Comparison of ENCODE assay signal across 14 cellular contexts in the genomic region with DNA sequence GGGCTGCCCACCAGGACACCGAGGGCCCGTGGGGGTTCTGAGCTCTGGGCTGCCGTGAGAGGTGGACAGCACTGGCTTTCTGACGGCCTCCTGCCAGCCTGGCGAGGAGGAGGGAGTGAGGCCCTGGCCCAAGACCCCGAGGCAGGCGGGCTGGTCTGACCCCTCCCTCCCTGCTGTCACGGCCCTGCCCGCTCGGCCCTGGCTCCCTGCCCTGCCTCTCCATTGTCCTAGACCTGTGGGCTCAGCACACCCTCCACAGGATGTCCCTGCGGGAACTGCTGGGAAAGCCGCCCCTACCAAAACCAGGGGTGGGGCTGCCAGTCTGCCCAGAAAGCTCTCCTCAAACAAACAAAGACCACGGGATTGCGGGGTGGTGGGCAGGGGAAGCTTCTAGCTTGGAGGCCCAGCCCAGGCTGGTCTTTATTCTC. TPM values are rescaled to one million over a fixed set of nuclear protein-coding genes. Genes with fewer than 3 reads are reported as not detected.
DNase-seq lines count a peak whose midpoint lies in the region; ATAC-seq, FAIRE-seq and TF ChIP-seq lines count a peak whose summit lies in the region.
"Had no signal": no experiment of that assay in that cellular context is flagged by ENCODE, and none has a peak within 500 bp of the region (broad histone marks: within the 10 kb centered on the region; RNA-seq: fewer than 3 reads in every experiment).

No MANE protein-coding gene starts in this region.

- no peaks in the 10 kb centered on the region for H3K36me3 Mint-ChIP-seq in activated T-helper 17 cell treated with anti-CD3 and anti-CD28 coated beads, Interleukin-2, amount 50 U/mL, for 72 hours (ENCODE audit: low read depth)
- H3K36me3 Mint-ChIP-seq: naive thymus-derived CD8-positive, alpha-beta T cell had no signal

- ATAC-seq in activated T-helper 17 cell treated with anti-CD3 and anti-CD28 coated beads, Interleukin-2, amount 50 U/mL, for 72 hours (replicated peaks): no peak
- ATAC-seq: naive thymus-derived CD8-positive, alpha-beta T cell had no signal

- 73% methylated on average over 14 of the region's 14 CpGs for WGBS in liver

- no peaks in the 10 kb centered on the region for H3K27me3 Mint-ChIP-seq in activated T-helper 17 cell treated with anti-CD3 and anti-CD28 coated beads, Interleukin-2, amount 50 U/mL, for 72 hours

- DNase-seq in H7: peak; percentile 74
- peak in 1 of 10 donors; percentile 50 for DNase-seq in dorsolateral prefrontal cortex
- no peak for DNase-seq in D721Med (ENCODE audit: insufficient read length, low spot score)
- no peak for DNase-seq in NCI-H2081 treated with DMSO at 0.1 percent for 48 hours (lab: John Stamatoyannopoulos, UW)
- no peak for DNase-seq in NCI-H82 treated with DMSO at 0.1 percent for 48 hours (lab: John Stamatoyannopoulos, UW; ENCODE audit: unreplicated experiment)
- DNase-seq: activated T-cell treated with anti-CD3 and anti-CD28 coated beads, Interleukin-2, amount 50 U/mL, for 1 hour; naive thymus-derived CD8-positive, alpha-beta T cell; NCI-H1105 treated with DMSO at 0.1 percent for 48 hours; NCI-H69 had no signal

- H3K4me1 ChIP-seq in liver (ENCODE audit: control insufficient read depth in 4 of 4, insufficient read depth in 4 of 4, low read length in 3 of 4) (peaks cover 0 to 2% (median 0%) of the 10 kb centered on the region in 4 donors), skeletal muscle tissue (ENCODE audit: control insufficient read depth in 3 of 3, insufficient read depth in 3 of 3, low read length in 3 of 3) (peaks cover 13 to 31% (median 16%) of the 10 kb centered on the region in 3 donors)
- H3K4me1 ChIP-seq: HAP-1 had no signal

- H3K4me3 ChIP-seq in H7 (ENCODE audit: insufficient read depth, low read depth, low read length): no peak overlapping the region
- no peak overlapping the region for H3K4me3 ChIP-seq in dorsolateral prefrontal cortex
- no peak overlapping the region for H3K4me3 ChIP-seq in liver (ENCODE audit: low read depth in 1 of 3, low read length in 3 of 3)
- H3K4me3 ChIP-seq in skeletal muscle tissue (ENCODE audit: low read length in 3 of 3): no peak overlapping the region
- H3K4me3 ChIP-seq: HAP-1 had no signal

- TF ChIP-seq CTCF in dorsolateral prefrontal cortex (IDR thresholded peaks at IDR 0.05 in 54 of 56, conservative IDR thresholded peaks at IDR 0.05 in 2 of 56; ENCODE audit: low read depth in 1 of 56, partially characterized antibody in 56 of 56): no peak
- no peak for TF ChIP-seq CTCF in liver (IDR thresholded peaks at IDR 0.05; ENCODE audit: low read depth, low read length, missing input control)
- no peak for TF ChIP-seq CTCF in D721Med (IDR thresholded peaks at IDR 0.05; ENCODE audit: insufficient read depth, missing control alignments)

- intact Hi-C loops in dorsolateral prefrontal cortex (cut with DNase I): no loop called here

- no peaks in the 10 kb centered on the region; the same call in 1 of the 2 replicates for H3K27me3 ChIP-seq in H7 (ENCODE audit: control insufficient read depth, insufficient read depth, low read length)
- no peaks in the 10 kb centered on the region for H3K27me3 ChIP-seq in dorsolateral prefrontal cortex
- no peaks in the 10 kb centered on the region for H3K27me3 ChIP-seq in liver (ENCODE audit: control insufficient read depth in 4 of 4, insufficient read depth in 4 of 4, low read length in 3 of 4)
- H3K27me3 ChIP-seq in skeletal muscle tissue (ENCODE audit: control insufficient read depth in 3 of 3, insufficient read depth in 3 of 3, low read length in 3 of 3): no peaks in the 10 kb centered on the region

- peak overlapping the region; percentile 30 to 94 (median 87) for H3K27ac ChIP-seq in dorsolateral prefrontal cortex
- H3K27ac ChIP-seq in liver (ENCODE audit: low read depth in 1 of 2, low read length in 2 of 2): peak overlapping the region; percentile 57 to 59
- H3K27ac ChIP-seq in skeletal muscle tissue (ENCODE audit: low read depth, low read length): peak overlapping the region; percentile 92

- no peaks in the 10 kb centered on the region for H3K36me3 ChIP-seq in H7 (replicated peaks; ENCODE audit: control insufficient read depth, insufficient read depth, low read length)
- no peaks in the 10 kb centered on the region for H3K36me3 ChIP-seq in liver (ENCODE audit: control insufficient read depth in 4 of 4, insufficient read depth in 3 of 4, low read depth in 1 of 4, low read length in 3 of 4)
- no peaks in the 10 kb centered on the region for H3K36me3 ChIP-seq in skeletal muscle tissue (ENCODE audit: control insufficient read depth in 3 of 3, insufficient read depth in 3 of 3, low read length in 3 of 3)
- H3K36me3 ChIP-seq: HAP-1 had no signal

- H3K27ac Mint-ChIP-seq in activated T-helper 17 cell treated with anti-CD3 and anti-CD28 coated beads, Interleukin-2, amount 50 U/mL, for 72 hours: no peak overlapping the region
- H3K27ac Mint-ChIP-seq: naive thymus-derived CD8-positive, alpha-beta T cell had no signal

- no peak for FAIRE-seq in D721Med (lab: Jason Lieb, UNC)

- no peak overlapping the region for H3K9ac ChIP-seq in liver (ENCODE audit: low read depth in 1 of 2, low read length in 2 of 2)
- H3K9ac ChIP-seq in skeletal muscle tissue (ENCODE audit: low read depth in 1 of 3, low read length in 3 of 3): peak overlapping the region; percentile 38 to 68 (median 45)

- no peaks in the 10 kb centered on the region for H3K9me3 ChIP-seq in liver (ENCODE audit: control insufficient read depth in 4 of 4, low read length in 3 of 4)
- no peaks in the 10 kb centered on the region for H3K9me3 ChIP-seq in skeletal muscle tissue (ENCODE audit: control insufficient read depth in 3 of 3, low read length in 3 of 3)
- H3K9me3 ChIP-seq: HAP-1 had no signal

- no peak overlapping the region for H3K4me3 Mint-ChIP-seq in activated T-helper 17 cell treated with anti-CD3 and anti-CD28 coated beads, Interleukin-2, amount 50 U/mL, for 72 hours
- H3K4me3 Mint-ChIP-seq: naive thymus-derived CD8-positive, alpha-beta T cell had no signal

- peak in 1 of 2 donors; percentile 10 for TF ChIP-seq RAD21 in liver (IDR thresholded peaks at IDR 0.05)

- H3K9me3 Mint-ChIP-seq in activated T-helper 17 cell treated with anti-CD3 and anti-CD28 coated beads, Interleukin-2, amount 50 U/mL, for 72 hours: no peaks in the 10 kb centered on the region
- H3K9me3 Mint-ChIP-seq: naive thymus-derived CD8-positive, alpha-beta T cell had no signal

- H3K4me1 Mint-ChIP-seq in activated T-helper 17 cell treated with anti-CD3 and anti-CD28 coated beads, Interleukin-2, amount 50 U/mL, for 72 hours: no peaks in the 10 kb centered on the region
- H3K4me1 Mint-ChIP-seq: naive thymus-derived CD8-positive, alpha-beta T cell had no signal

TF ChIP-seq in liver, 16 proteins besides CTCF, POLR2A, EP300 and RAD21 (continues in another document):
- TF ChIP-seq HNF4G (IDR thresholded peaks at IDR 0.05): no peak
- no peak for TF ChIP-seq FOXA1 (IDR thresholded peaks at IDR 0.05)
- no peak for TF ChIP-seq TAF1 (conservative IDR thresholded peaks at IDR 0.05)
- TF ChIP-seq, protein P1, sequence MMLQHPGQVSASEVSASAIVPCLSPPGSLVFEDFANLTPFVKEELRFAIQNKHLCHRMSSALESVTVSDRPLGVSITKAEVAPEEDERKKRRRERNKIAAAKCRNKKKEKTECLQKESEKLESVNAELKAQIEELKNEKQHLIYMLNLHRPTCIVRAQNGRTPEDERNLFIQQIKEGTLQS (IDR thresholded peaks at IDR 0.05): no peak
- TF ChIP-seq, protein P2, sequence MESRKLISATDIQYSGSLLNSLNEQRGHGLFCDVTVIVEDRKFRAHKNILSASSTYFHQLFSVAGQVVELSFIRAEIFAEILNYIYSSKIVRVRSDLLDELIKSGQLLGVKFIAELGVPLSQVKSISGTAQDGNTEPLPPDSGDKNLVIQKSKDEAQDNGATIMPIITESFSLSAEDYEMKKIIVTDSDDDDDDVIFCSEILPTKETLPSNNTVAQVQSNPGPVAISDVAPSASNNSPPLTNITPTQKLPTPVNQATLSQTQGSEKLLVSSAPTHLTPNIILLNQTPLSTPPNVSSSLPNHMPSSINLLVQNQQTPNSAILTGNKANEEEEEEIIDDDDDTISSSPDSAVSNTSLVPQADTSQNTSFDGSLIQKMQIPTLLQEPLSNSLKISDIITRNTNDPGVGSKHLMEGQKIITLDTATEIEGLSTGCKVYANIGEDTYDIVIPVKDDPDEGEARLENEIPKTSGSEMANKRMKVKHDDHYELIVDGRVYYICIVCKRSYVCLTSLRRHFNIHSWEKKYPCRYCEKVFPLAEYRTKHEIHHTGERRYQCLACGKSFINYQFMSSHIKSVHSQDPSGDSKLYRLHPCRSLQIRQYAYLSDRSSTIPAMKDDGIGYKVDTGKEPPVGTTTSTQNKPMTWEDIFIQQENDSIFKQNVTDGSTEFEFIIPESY (IDR thresholded peaks at IDR 0.05): no peak
- no peak for TF ChIP-seq HNF4A (conservative IDR thresholded peaks at IDR 0.05)
- no peak for TF ChIP-seq GABPA (IDR thresholded peaks at IDR 0.05 in 1 of 2, conservative IDR thresholded peaks at IDR 0.05 in 1 of 2)
- TF ChIP-seq, protein P3, sequence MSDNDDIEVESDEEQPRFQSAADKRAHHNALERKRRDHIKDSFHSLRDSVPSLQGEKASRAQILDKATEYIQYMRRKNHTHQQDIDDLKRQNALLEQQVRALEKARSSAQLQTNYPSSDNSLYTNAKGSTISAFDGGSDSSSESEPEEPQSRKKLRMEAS (IDR thresholded peaks at IDR 0.05): no peak
- no peak for TF ChIP-seq JUND (IDR thresholded peaks at IDR 0.05)
- TF ChIP-seq SP1 (IDR thresholded peaks at IDR 0.05): no peak

RNA-seq across cellular contexts. Expression of a gene that starts 20.7 kb away (rescaled TPM):
- 1.8 and 2.1 TPM in 2 replicates for total RNA-seq in H7 (2014; rRNA removed; shearing (Covaris generic))
- 100 to 1,000 TPM in 4 of 120 experiments, 10 to 100 TPM in 116; 41.1 to 115 (median 69.7) TPM for total RNA-seq in dorsolateral prefrontal cortex
- total RNA-seq in liver: 1 to 10 TPM; 4.9 to 9.0 TPM
- 1 to 10 TPM; 4.0 to 5.6 TPM for polyA plus RNA-seq in liver
- total RNA-seq in skeletal muscle tissue: 2.6 TPM
- under 1 TPM in 1 of 2 donors, not detected in 1; 0.45 TPM for total RNA-seq in activated T-helper 17 cell treated with anti-CD3 and anti-CD28 coated beads, Interleukin-2, amount 50 U/mL, for 72 hours

RNA-seq across cellular contexts. Expression of a gene that starts 35.8 kb away (rescaled TPM):
- total RNA-seq in H7 (2014; rRNA removed; shearing (Covaris generic)): 140 and 149 TPM in 2 replicates
- total RNA-seq in dorsolateral prefrontal cortex (100 to 1,000 TPM in 2 of 120 experiments, 10 to 100 TPM in 118; 49.9 to 110 (median 68.5) TPM), liver (10 to 100 TPM; 20.5 to 23.3 TPM), skeletal muscle tissue (30.3 TPM)
- 10 to 100 TPM; 12.2 to 19.6 TPM for polyA plus RNA-seq in liver
- total RNA-seq in activated T-helper 17 cell treated with anti-CD3 and anti-CD28 coated beads, Interleukin-2, amount 50 U/mL, for 72 hours: 10 to 100 TPM; 47.5 to 95.4 TPM

RNA-seq across cellular contexts. Expression of a gene that starts 41.0 kb away (rescaled TPM):
- not detected in 2 replicates for total RNA-seq in H7 (2014; rRNA removed; shearing (Covaris generic))
- total RNA-seq in dorsolateral prefrontal cortex (under 1 TPM in 1 of 120 experiments, not detected in 119; 0.29 TPM), liver (1 to 10 TPM in 1 of 2 donors, under 1 TPM in 1; 0.19 to 1.1 TPM), skeletal muscle tissue (not detected)
- polyA plus RNA-seq in liver: under 1 TPM; 0.43 to 0.64 TPM
- not detected for total RNA-seq in activated T-helper 17 cell treated with anti-CD3 and anti-CD28 coated beads, Interleukin-2, amount 50 U/mL, for 72 hours
- total RNA-seq: naive thymus-derived CD8-positive, alpha-beta T cell; SK-MEL-5 had no signal
- polyA plus RNA-seq: naive thymus-derived CD8-positive, alpha-beta T cell had no signal

Comparison
In these comparisons a context has a peak if more than half of its experiments do, and no peak if none do; other contexts are left out.
1. H3K9ac ChIP-seq: peak in skeletal muscle tissue (3 of 3); none in liver (0 of 2).
2. RNA of a gene that starts 20.7 kb away (total RNA-seq): 41.1 to 115 TPM in dorsolateral prefrontal cortex; 4.9 to 9.0 TPM in liver, 2.6 TPM in skeletal muscle tissue (single experiment), 1.8 to 2.1 TPM in H7 and 0.45 TPM in activated T-helper 17 cell treated with anti-CD3 and anti-CD28 coated beads, Interleukin-2, amount 50 U/mL, for 72 hours; every median in the first group is over 4 times any median in the second.
3. Peak in every context shown above with its lines, with median percentiles within 50 percentile points of each other: H3K27ac ChIP-seq.